Comparison of ENCODE assay signal across 9 cellular contexts in genomic region chr19:19628499-19629134, GRCh38.
DNase-seq lines count a peak whose midpoint lies in the region; TF ChIP-seq lines count a peak whose summit lies in the region.
"Had no signal": no experiment of that assay in that cellular context is flagged by ENCODE, and none has a peak within 500 bp of the region (broad histone marks: within the 10 kb centered on the region; RNA-seq: fewer than 3 reads in every experiment).

No MANE protein-coding gene starts in this region.

- peak overlapping the region; percentile 81 for H3K4me3 Mint-ChIP-seq in nephron progenitor cell

- peaks cover 28% of the 10 kb centered on the region for H3K36me3 Mint-ChIP-seq in nephron progenitor cell (ENCODE audit: low read depth)

- TF ChIP-seq CTCF in epithelial cell of esophagus (IDR thresholded peaks at IDR 0.05; ENCODE audit: insufficient read depth, low read depth, low read length, missing control alignments), result no peak
- no peak for TF ChIP-seq CTCF in nephron progenitor cell (IDR thresholded peaks at IDR 0.05)

- H3K9me3 Mint-ChIP-seq in nephron progenitor cell, result no peaks in the 10 kb centered on the region

- H3K4me3 ChIP-seq in epithelial cell of esophagus (ENCODE audit: low read length), result peak overlapping the region; percentile 55

- DNase-seq in NOMO-1 (lab: John Stamatoyannopoulos, UW; ENCODE audit: unreplicated experiment in 2 of 2), result peak; percentile 19 to 26
- no peak for DNase-seq in NOMO-1 treated with dmso at 0.1 percent for 144 hours (lab: John Stamatoyannopoulos, UW; ENCODE audit: unreplicated experiment)
- peak; percentile 54 for DNase-seq in NCI-H1694 (lab: John Stamatoyannopoulos, UW)
- DNase-seq in activated CD8-positive, alpha-beta memory T cell treated with anti-CD3 and anti-CD28 coated beads for 24 hours, result peak; percentile 84
- peak; percentile 92 for DNase-seq in epithelial cell of esophagus (ENCODE audit: low read depth)
- DNase-seq in nephron progenitor cell, result peak; percentile 85
- DNase-seq in SHP77 (lab: John Stamatoyannopoulos, UW), result no peak
- DNase-seq in NCI-H187 (lab: John Stamatoyannopoulos, UW), result no peak
- DNase-seq: DND-41 had no signal

- H3K4me1 Mint-ChIP-seq in nephron progenitor cell, result peaks cover 28% of the 10 kb centered on the region

- peaks cover 10% of the 10 kb centered on the region for H3K27me3 Mint-ChIP-seq in nephron progenitor cell (ENCODE audit: low read depth, poor library complexity)

- no peak overlapping the region for H3K27ac Mint-ChIP-seq in nephron progenitor cell

Comparison
In these comparisons a context has a peak if more than half of its experiments do, and no peak if none do; other contexts are left out.
1. DNase-seq: peak in NOMO-1 (2 of 2), NCI-H1694 (single experiment), activated CD8-positive, alpha-beta memory T cell treated with anti-CD3 and anti-CD28 coated beads for 24 hours (single experiment), epithelial cell of esophagus (single experiment) and nephron progenitor cell (single experiment); none in NOMO-1 treated with dmso at 0.1 percent for 144 hours (single experiment), SHP77 (0 of 2) and NCI-H187 (0 of 2).